In the genomic region with DNA sequence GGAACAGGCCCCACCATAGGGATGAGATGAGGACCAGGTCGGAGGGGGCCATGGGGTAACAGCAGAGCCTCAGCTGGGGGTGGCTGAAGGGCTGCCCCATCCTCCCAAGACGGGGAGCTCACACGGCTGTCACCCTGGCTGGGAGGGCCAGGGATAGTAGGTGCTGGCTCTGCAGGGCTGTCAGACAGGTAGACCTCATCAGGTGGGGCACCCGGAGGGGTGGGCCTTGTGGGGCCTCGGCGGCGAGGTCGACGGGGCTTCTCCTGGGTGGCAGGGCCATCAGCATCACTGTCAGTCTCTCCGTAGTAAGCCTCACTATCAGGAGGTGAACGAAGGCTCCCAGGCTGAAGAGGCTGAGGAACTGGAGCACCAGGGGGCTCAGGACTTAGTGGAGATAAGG, we compare ENCODE assay signal across 18 cellular contexts. TPM values are rescaled to one million over a fixed set of nuclear protein-coding genes. Genes with fewer than 3 reads are reported as not detected.
"Had no signal": no experiment of that assay in that cellular context is flagged by ENCODE, and none has a peak within 500 bp of the region (broad histone marks: within the 10 kb centered on the region; RNA-seq: fewer than 3 reads in every experiment).

No MANE protein-coding gene starts in this region.

- H3K9me3 ChIP-seq: lower lobe of right lung, spleen, thoracic aorta had no signal

- DNase-seq: activated B cell treated with CpG ODN at 0.5 μM for 24 hours; activated CD4-positive, alpha-beta T cell treated with anti-CD3 and anti-CD28 coated beads for 36 hours; activated CD4-positive, alpha-beta T cell treated with anti-CD3 and anti-CD28 coated beads, Interleukin-2, amount 50 U/mL, for 48 hours; activated effector memory CD4-positive, alpha-beta T cell treated with Interleukin-2 at 50 U/mL for 16 hours; activated naive CD4-positive, alpha-beta T cell treated with anti-CD3 and anti-CD28 coated beads for 36 hours; activated naive CD8-positive, alpha-beta T cell treated with anti-CD3 and anti-CD28 coated beads, Interleukin-2, amount 50 U/mL, for 24 hours; activated T-cell treated with anti-CD3 and anti-CD28 coated beads, Interleukin-2, amount 50 U/mL, for 72 hours; effector CD4-positive, alpha-beta T cell; foreskin melanocyte; glutamatergic neuron; lower lobe of right lung; naive B cell; occipital lobe; spleen; stimulated activated CD4-positive, alpha-beta T cell treated with anti-CD3 and anti-CD28 coated beads, Interleukin-4, amount 100 ng/mL, for 1 hour; stimulated activated naive CD4-positive, alpha-beta T cell treated with Interleukin-2 at 50 U/mL for 16 hours had no signal

- H3K36me3 ChIP-seq: lower lobe of right lung, spleen, thoracic aorta had no signal

- ATAC-seq: activated CD4-positive, alpha-beta T cell treated with anti-CD3 and anti-CD28 coated beads for 36 hours; activated naive CD8-positive, alpha-beta T cell treated with anti-CD3 and anti-CD28 coated beads, Interleukin-2, amount 50 U/mL, for 24 hours; activated T-cell treated with anti-CD3 and anti-CD28 coated beads, Interleukin-2, amount 50 U/mL, for 72 hours; lower lobe of right lung had no signal

- H3K27ac ChIP-seq: lower lobe of right lung, spleen, thoracic aorta had no signal

- H3K4me3 ChIP-seq: lower lobe of right lung, spleen, thoracic aorta had no signal

RNA-seq across cellular contexts. Expression of gene SYNPO2L, which starts 2.6 kb away (rescaled TPM):
- total RNA-seq: activated B cell treated with CpG ODN at 0.5 μM for 24 hours; activated CD4-positive, alpha-beta T cell treated with anti-CD3 and anti-CD28 coated beads for 36 hours; activated naive CD4-positive, alpha-beta T cell treated with anti-CD3 and anti-CD28 coated beads for 36 hours; activated T-cell treated with anti-CD3 and anti-CD28 coated beads, Interleukin-2, amount 50 U/mL, for 72 hours; occipital lobe; renal cortical epithelial cell; thoracic aorta had no signal

RNA-seq across cellular contexts. Expression of gene MYOZ1, which starts 11.9 kb away (rescaled TPM):
- total RNA-seq: activated B cell treated with CpG ODN at 0.5 μM for 24 hours; activated CD4-positive, alpha-beta T cell treated with anti-CD3 and anti-CD28 coated beads for 36 hours; activated naive CD4-positive, alpha-beta T cell treated with anti-CD3 and anti-CD28 coated beads for 36 hours; activated T-cell treated with anti-CD3 and anti-CD28 coated beads, Interleukin-2, amount 50 U/mL, for 72 hours had no signal
